In genomic region chr14:24316597-24316950, GRCh38 we compare ENCODE assay signal across 14 cellular contexts. TPM values are rescaled to one million over a fixed set of nuclear protein-coding genes. Genes with fewer than 3 reads are reported as not detected.
DNase-seq lines count a peak whose midpoint lies in the region; ATAC-seq and TF ChIP-seq lines count a peak whose summit lies in the region.
"Had no signal": no experiment of that assay in that cellular context is flagged by ENCODE, and none has a peak within 500 bp of the region (broad histone marks: within the 10 kb centered on the region; RNA-seq: fewer than 3 reads in every experiment).

No MANE protein-coding gene starts in this region.

- ATAC-seq in activated T-helper 17 cell treated with anti-CD3 and anti-CD28 coated beads, Interleukin-2, amount 50 U/mL, for 72 hours (replicated peaks) = no peak

- H4K8ac ChIP-seq in H9 (replicated peaks; ENCODE audit: insufficient read length, low read depth, low read length) (no peak overlapping the region), neuronal stem cell (ENCODE audit: low read depth, low read length) (no peak overlapping the region)

- H3K4me3 ChIP-seq in choroid plexus epithelial cell (ENCODE audit: low read depth, low read length) = no peak overlapping the region
- H3K4me3 ChIP-seq in neuronal stem cell (ENCODE audit: low read length in 2 of 2) = peak overlapping the region in 1 of 2 donors; percentile 19

- no peak overlapping the region for H3T11ph ChIP-seq in H9 (ENCODE audit: low read length)

- H2AFZ ChIP-seq in H9 (ENCODE audit: low read length) (no peak overlapping the region), neuronal stem cell (ENCODE audit: low read length) (no peak overlapping the region)

- H2BK120ac ChIP-seq in H9 (ENCODE audit: low read depth, low read length, poor library complexity, severe bottlenecking) (no peak overlapping the region), neuronal stem cell (ENCODE audit: low read depth, low read length) (no peak overlapping the region)

- no peak overlapping the region for H3K27ac ChIP-seq in H9 (ENCODE audit: insufficient read length, low read depth, low read length)
- no peak overlapping the region for H3K27ac ChIP-seq in neuronal stem cell (replicated peaks; ENCODE audit: low read length)

- H2AK5ac ChIP-seq in H9 (ENCODE audit: insufficient read length, low read length) = no peak overlapping the region
- peak overlapping the region; percentile 47 for H2AK5ac ChIP-seq in neuronal stem cell (ENCODE audit: low read depth, low read length)

- no peak overlapping the region for H3K4ac ChIP-seq in H9 (ENCODE audit: low read depth, low read length)
- H3K4ac ChIP-seq in neuronal stem cell (ENCODE audit: low read length) = no peak overlapping the region

- no peaks in the 10 kb centered on the region for H3K4me1 Mint-ChIP-seq in H9
- H3K4me1 Mint-ChIP-seq in activated T-helper 17 cell treated with anti-CD3 and anti-CD28 coated beads, Interleukin-2, amount 50 U/mL, for 72 hours = peaks cover 40% of the 10 kb centered on the region
- peaks cover 52% of the 10 kb centered on the region for H3K4me1 Mint-ChIP-seq in activated T-cell treated with anti-CD3 and anti-CD28 coated beads, Interleukin-2, amount 50 U/mL, for 24 hours (ENCODE audit: low read depth)

- no peak overlapping the region for H3K4me3 Mint-ChIP-seq in H9
- no peak overlapping the region for H3K4me3 Mint-ChIP-seq in activated T-helper 17 cell treated with anti-CD3 and anti-CD28 coated beads, Interleukin-2, amount 50 U/mL, for 72 hours
- H3K4me3 Mint-ChIP-seq in activated T-cell treated with anti-CD3 and anti-CD28 coated beads, Interleukin-2, amount 50 U/mL, for 24 hours = no peak overlapping the region
- H3K4me3 Mint-ChIP-seq: activated CD4-positive, alpha-beta T cell treated with anti-CD3 and anti-CD28 coated beads, Interleukin-2, amount 10 ng/mL, durations not matched to agents 24 days and 14 days; dendritic cell treated with granulocyte-macrophage colony-stimulating factor and Interleukin-4, amounts not matched to agents 40 ng/mL and 50 ng/mL, for 4 days had no signal

- H4K20me1 ChIP-seq in H9 (ENCODE audit: control insufficient read depth, insufficient read depth, insufficient read length) = no peaks in the 10 kb centered on the region

- no peaks in the 10 kb centered on the region for H3K79me2 ChIP-seq in H9 (ENCODE audit: insufficient read depth, low read length)

- TF ChIP-seq CTCF in H9 (conservative IDR thresholded peaks at IDR 0.05) (no peak), choroid plexus epithelial cell (conservative IDR thresholded peaks at IDR 0.05; ENCODE audit: low read depth, low read length) (peak; percentile 9)

- H2BK5ac ChIP-seq in H9 (ENCODE audit: insufficient read length, low read length) = no peak overlapping the region
- H2BK5ac ChIP-seq in neuronal stem cell (ENCODE audit: low read length) = no peak overlapping the region

- peaks cover 47% of the 10 kb centered on the region for H3K27me3 Mint-ChIP-seq in H9 (ENCODE audit: low read depth)
- peaks cover 4% of the 10 kb centered on the region for H3K27me3 Mint-ChIP-seq in activated T-helper 17 cell treated with anti-CD3 and anti-CD28 coated beads, Interleukin-2, amount 50 U/mL, for 72 hours
- H3K27me3 Mint-ChIP-seq in activated T-cell treated with anti-CD3 and anti-CD28 coated beads, Interleukin-2, amount 50 U/mL, for 24 hours = no peaks in the 10 kb centered on the region

- H2BK12ac ChIP-seq in H9 (ENCODE audit: insufficient read length, low read depth, low read length) (no peak overlapping the region), neuronal stem cell (ENCODE audit: low read length) (no peak overlapping the region)

- H3K27ac Mint-ChIP-seq in H9 = no peak overlapping the region
- no peak overlapping the region for H3K27ac Mint-ChIP-seq in activated T-helper 17 cell treated with anti-CD3 and anti-CD28 coated beads, Interleukin-2, amount 50 U/mL, for 72 hours
- H3K27ac Mint-ChIP-seq in activated T-cell treated with anti-CD3 and anti-CD28 coated beads, Interleukin-2, amount 50 U/mL, for 24 hours = no peak overlapping the region

- H4K5ac ChIP-seq in H9 (ENCODE audit: insufficient read length, low read depth, low read length) = no peak overlapping the region

- H3K56ac ChIP-seq in H9 (ENCODE audit: insufficient read length, low read depth, low read length) = no peak overlapping the region

- H3K79me1 ChIP-seq in H9 (ENCODE audit: insufficient read depth, low read depth, low read length, poor library complexity, severe bottlenecking) (no peaks in the 10 kb centered on the region), neuronal stem cell (ENCODE audit: low read depth, low read length) (no peaks in the 10 kb centered on the region)

- no peaks in the 10 kb centered on the region for H3K9me3 ChIP-seq in H9 (ENCODE audit: control insufficient read depth, low read depth, low read length)
- peaks cover 0 to 7% of the 10 kb centered on the region in 2 donors for H3K9me3 ChIP-seq in neuronal stem cell (replicated peaks in 1 of 2; ENCODE audit: control insufficient read depth in 2 of 2, insufficient read depth in 1 of 2, low read depth in 1 of 2, low read length in 2 of 2)

- H3K18ac ChIP-seq in H9 (ENCODE audit: insufficient read length, low read depth, low read length) (peak overlapping the region; percentile 14), neuronal stem cell (ENCODE audit: low read length) (peak overlapping the region; percentile 51)

- H3K9me3 Mint-ChIP-seq in H9 = no peaks in the 10 kb centered on the region
- no peaks in the 10 kb centered on the region for H3K9me3 Mint-ChIP-seq in activated T-helper 17 cell treated with anti-CD3 and anti-CD28 coated beads, Interleukin-2, amount 50 U/mL, for 72 hours
- no peaks in the 10 kb centered on the region for H3K9me3 Mint-ChIP-seq in activated T-cell treated with anti-CD3 and anti-CD28 coated beads, Interleukin-2, amount 50 U/mL, for 24 hours
- H3K9me3 Mint-ChIP-seq: activated CD4-positive, alpha-beta T cell treated with anti-CD3 and anti-CD28 coated beads, Interleukin-2, amount 10 ng/mL, durations not matched to agents 24 days and 14 days; activated T-cell treated with anti-CD3 and anti-CD28 coated beads, Interleukin-2, amount 50 U/mL, for 72 hours; dendritic cell treated with granulocyte-macrophage colony-stimulating factor and Interleukin-4, amounts not matched to agents 40 ng/mL and 50 ng/mL, for 4 days had no signal

- no peaks in the 10 kb centered on the region for H3K23me2 ChIP-seq in H9 (ENCODE audit: insufficient read length, low read depth, low read length, poor library complexity, severe bottlenecking)

- H2BK15ac ChIP-seq in H9 (ENCODE audit: low read depth, low read length) (no peak overlapping the region), neuronal stem cell (ENCODE audit: low read length) (no peak overlapping the region)

- peaks cover 4% of the 10 kb centered on the region in 2 donors for H3K36me3 ChIP-seq in neuronal stem cell (replicated peaks in 1 of 2; ENCODE audit: control insufficient read depth in 2 of 2, insufficient read depth in 2 of 2, low read length in 2 of 2)

- H4K91ac ChIP-seq in H9 (ENCODE audit: insufficient read length, low read depth, low read length) = no peak overlapping the region
- no peak overlapping the region for H4K91ac ChIP-seq in neuronal stem cell (ENCODE audit: low read depth, low read length, poor library complexity)

- no CpG with 5 or more reads among the region's 18 CpGs for WGBS in H9 (ENCODE audit: extremely low coverage, insufficient read length, low lambda C conversion rate)
- WGBS in neuronal stem cell (ENCODE audit: extremely low coverage in 2 of 2, insufficient read length in 2 of 2, insufficient replicate concordance in 1 of 2), 2 donors = 100% methylated on average over 4 of the region's 18 CpGs; no CpG with 5 or more reads in 1 of the 2 donors

- H3K14ac ChIP-seq in H9 (ENCODE audit: insufficient read depth, low read length) (no peak overlapping the region), neuronal stem cell (ENCODE audit: low read length) (no peak overlapping the region)

- H3K23ac ChIP-seq in H9 (ENCODE audit: insufficient read length, low read depth, low read length) (no peak overlapping the region), neuronal stem cell (ENCODE audit: low read depth, low read length, poor library complexity) (peak overlapping the region; percentile 27)

- no peak overlapping the region for H3K4me2 ChIP-seq in H9 (ENCODE audit: insufficient read depth, insufficient read length, low read length)
- H3K4me2 ChIP-seq in neuronal stem cell (ENCODE audit: insufficient read depth, low read length, poor library complexity, severe bottlenecking) = no peak overlapping the region

- DNase-seq in H9 = no peak
- no peak for DNase-seq in choroid plexus epithelial cell (ENCODE audit: low read depth)
- no peak for DNase-seq in neuronal stem cell (ENCODE audit: low spot score)
- DNase-seq in GM19240 (ENCODE audit: insufficient read length, low spot score) = no peak
- DNase-seq in activated T-cell treated with anti-CD3 and anti-CD28 coated beads, Interleukin-2, amount 50 U/mL, for 24 hours = no peak
- DNase-seq: activated CD4-positive, alpha-beta T cell treated with anti-CD3 and anti-CD28 coated beads, Interleukin-2, amount 10 ng/mL, durations not matched to agents 24 days and 14 days; activated T-cell treated with anti-CD3 and anti-CD28 coated beads, Interleukin-2, amount 50 U/mL, for 72 hours; Kasumi-1; NCI-H1694 treated with DMSO at 0.1 percent for 48 hours; stimulated activated CD8-positive, alpha-beta memory T cell treated with anti-CD3 and anti-CD28 coated beads, Interleukin-4, amount 100 ng/mL, for 48 hours had no signal

- H3K4me1 ChIP-seq in H9 (ENCODE audit: insufficient read depth, low read length) = no peaks in the 10 kb centered on the region
- peaks cover under 1 to 2% of the 10 kb centered on the region in 2 donors for H3K4me1 ChIP-seq in neuronal stem cell (ENCODE audit: control insufficient read depth in 2 of 2, insufficient read depth in 1 of 2, low read depth in 1 of 2, low read length in 2 of 2)

- H3K9ac ChIP-seq in H9 (ENCODE audit: extremely low read depth, insufficient read length, low read length) (no peak overlapping the region), neuronal stem cell (ENCODE audit: low read depth, low read length, poor library complexity) (no peak overlapping the region)

- peaks cover 0 to 4% (median 0%) of the 10 kb centered on the region in 3 experiments; a peak in 1 of 7 replicates for H3K36me3 Mint-ChIP-seq in H9 (ENCODE audit: insufficient read depth in 1 of 3, low read depth in 3 of 3)
- H3K36me3 Mint-ChIP-seq in activated T-helper 17 cell treated with anti-CD3 and anti-CD28 coated beads, Interleukin-2, amount 50 U/mL, for 72 hours (ENCODE audit: low read depth) = no peaks in the 10 kb centered on the region
- H3K36me3 Mint-ChIP-seq in activated T-cell treated with anti-CD3 and anti-CD28 coated beads, Interleukin-2, amount 50 U/mL, for 24 hours (ENCODE audit: low read depth) = peaks cover 35% of the 10 kb centered on the region

- H3K27me3 ChIP-seq in H9 (ENCODE audit: insufficient read depth, low read length) (peaks cover 2% of the 10 kb centered on the region; the same call in 1 of the 2 replicates), neuronal stem cell (ENCODE audit: control insufficient read depth in 3 of 3, insufficient read depth in 3 of 3, low read depth in 1 of 3, low read length in 3 of 3) (peaks cover 0 to 19% (median 19%) of the 10 kb centered on the region in 3 experiments)

- no peak overlapping the region for H2BK20ac ChIP-seq in H9 (ENCODE audit: low read depth, low read length, poor library complexity, severe bottlenecking)

RNA-seq across cellular contexts. Expression of gene LTB4R, which starts 5.3 kb away (rescaled TPM):
- total RNA-seq in H9 (2021) = 8.9 and 9.2 TPM in 2 replicates
- polyA plus RNA-seq in neuronal stem cell (2013, experiment 1 of 2) = 2.1 TPM
- polyA plus RNA-seq in neuronal stem cell (2013, experiment 2 of 2) = 1.9 TPM
- total RNA-seq in activated T-helper 17 cell treated with anti-CD3 and anti-CD28 coated beads, Interleukin-2, amount 50 U/mL, for 72 hours = 10 to 100 TPM; 11.6 to 21.4 TPM

RNA-seq across cellular contexts. Expression of gene LTB4R2, which starts 6.6 kb away (rescaled TPM):
- total RNA-seq in H9 (2021) = 13.0 and 13.4 TPM in 2 replicates
- 1.1 TPM for polyA plus RNA-seq in neuronal stem cell (2013, experiment 1 of 2)
- 1.2 TPM for polyA plus RNA-seq in neuronal stem cell (2013, experiment 2 of 2)
- total RNA-seq in activated T-helper 17 cell treated with anti-CD3 and anti-CD28 coated beads, Interleukin-2, amount 50 U/mL, for 72 hours = 10 to 100 TPM in 1 of 2 donors, 1 to 10 TPM in 1; 8.7 to 13.5 TPM

RNA-seq across cellular contexts. Expression of gene CIDEB, which starts 8.8 kb away (rescaled TPM):
- total RNA-seq in H9 (2021) = not detected in 2 replicates
- polyA plus RNA-seq in neuronal stem cell (2013, experiment 1 of 2) = not detected
- polyA plus RNA-seq in neuronal stem cell (2013, experiment 2 of 2) = not detected
- total RNA-seq in activated T-helper 17 cell treated with anti-CD3 and anti-CD28 coated beads, Interleukin-2, amount 50 U/mL, for 72 hours = 10 to 100 TPM; 14.9 to 28.1 TPM
- total RNA-seq: H4, RPMI7951 had no signal

RNA-seq across cellular contexts. Expression of gene NOP9, which starts 16.9 kb away (rescaled TPM):
- total RNA-seq in H9 (2021) = 34.7 and 35.0 TPM in 2 replicates
- 10.9 TPM for polyA plus RNA-seq in neuronal stem cell (2013, experiment 1 of 2)
- 10.9 TPM for polyA plus RNA-seq in neuronal stem cell (2013, experiment 2 of 2)
- 10 to 100 TPM; 21.2 to 42.2 TPM for total RNA-seq in activated T-helper 17 cell treated with anti-CD3 and anti-CD28 coated beads, Interleukin-2, amount 50 U/mL, for 72 hours

RNA-seq across cellular contexts. Expression of gene DHRS1, which starts 17.0 kb away (rescaled TPM):
- 18.2 and 19.1 TPM in 2 replicates for total RNA-seq in H9 (2021)
- polyA plus RNA-seq in neuronal stem cell (2013, experiment 1 of 2) = 9.9 TPM
- polyA plus RNA-seq in neuronal stem cell (2013, experiment 2 of 2) = 9.8 TPM
- total RNA-seq in activated T-helper 17 cell treated with anti-CD3 and anti-CD28 coated beads, Interleukin-2, amount 50 U/mL, for 72 hours = 10 to 100 TPM; 12.6 to 14.2 TPM

Comparison
In these comparisons a context has a peak if more than half of its experiments do, and no peak if none do; other contexts are left out.
1. RNA of gene CIDEB, which starts 8.8 kb away (total RNA-seq): 14.9 to 28.1 TPM in activated T-helper 17 cell treated with anti-CD3 and anti-CD28 coated beads, Interleukin-2, amount 50 U/mL, for 72 hours; not detected in H9; every median in the first group is over 10 times any median in the second.